ENCODE assay signal across 22 cellular contexts in the genomic region with DNA sequence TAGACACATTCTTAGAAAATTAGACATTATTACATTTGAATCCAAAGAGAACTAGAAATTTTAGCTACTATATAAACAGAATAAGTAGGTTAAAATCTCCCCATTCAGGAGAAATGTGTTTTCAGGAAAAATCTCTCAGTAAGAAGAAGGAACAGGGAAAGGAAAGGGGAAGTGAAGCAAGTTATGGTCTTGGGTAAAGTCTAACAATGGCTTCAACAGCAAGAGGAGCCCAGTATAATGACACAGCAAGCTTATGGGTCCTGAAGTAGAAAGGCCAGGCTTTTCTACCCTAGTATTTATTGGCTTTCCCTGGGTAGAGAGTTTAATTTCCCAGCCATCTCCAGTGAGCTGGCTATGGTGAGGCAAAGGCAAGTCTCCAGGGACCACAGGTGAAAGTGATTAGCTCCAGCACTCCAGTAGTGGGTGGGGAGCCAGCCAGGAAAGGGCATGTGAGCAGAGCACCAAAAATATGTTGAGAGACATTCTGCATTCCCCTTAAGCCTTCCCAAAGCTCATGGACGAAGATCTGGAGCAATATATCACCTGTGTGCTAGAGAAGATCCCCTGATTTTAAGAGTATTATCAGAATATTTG.
DNase-seq lines count a peak whose midpoint lies in the region; ATAC-seq and TF ChIP-seq lines count a peak whose summit lies in the region.
"Had no signal": no experiment of that assay in that cellular context is flagged by ENCODE, and none has a peak within 500 bp of the region (broad histone marks: within the 10 kb centered on the region; RNA-seq: fewer than 3 reads in every experiment).

No MANE protein-coding gene starts in this region.

- ATAC-seq in HG03025 (IDR thresholded peaks at IDR 0.05; ENCODE audit: low FRiP score, unreplicated experiment) (peak; percentile 49), GM19397 (IDR thresholded peaks at IDR 0.05; ENCODE audit: unreplicated experiment) (no peak)
- no peak for ATAC-seq in activated CD8-positive, alpha-beta T cell treated with anti-CD3 and anti-CD28 coated beads for 36 hours
- ATAC-seq: gastroesophageal sphincter; HepG2; natural killer cell treated with Interleukin-12 subunit alpha and Interleukin-12 subunit beta and Interleukin-15 and Interleukin-18, amount 100 ng/mL, for 72 hours had no signal

- peak; percentile 7 for DNase-seq in DMS153 treated with DMSO at 0.1 percent for 48 hours (lab: John Stamatoyannopoulos, UW; ENCODE audit: unreplicated experiment)
- DNase-seq in NCI-H69 (lab: John Stamatoyannopoulos, UW) = peak; percentile 85
- DNase-seq in fibroblast of mammary gland (ENCODE audit: low read depth) = peak; percentile 44
- DNase-seq in globus pallidus (ENCODE audit: low spot score) = no peak
- no peak for DNase-seq in colonic mucosa
- DNase-seq in activated CD8-positive, alpha-beta T cell treated with anti-CD3 and anti-CD28 coated beads for 36 hours = no peak
- DNase-seq: activated CD4-positive, alpha-beta T cell treated with anti-CD3 and anti-CD28 coated beads, Interleukin-2, amount 10 ng/mL, durations not matched to agents 7 days and 5 days; activated CD8-positive, alpha-beta memory T cell treated with anti-CD3 and anti-CD28 coated beads, Interleukin-2, amount 50 U/mL, for 48 hours; activated effector memory CD4-positive, alpha-beta T cell treated with anti-CD3 and anti-CD28 coated beads, Interleukin-2, amount 50 U/mL, for 16 hours; Caco-2; H7; MG63; NCI-H2029 treated with DMSO at 0.1 percent for 48 hours; stimulated activated CD4-positive, alpha-beta T cell treated with anti-CD3 and anti-CD28 coated beads, Interleukin-1b, Interleukin-23, amount 100 ng/mL, for 48 hours had no signal

- H3K36me3 Mint-ChIP-seq in activated CD8-positive, alpha-beta T cell treated with anti-CD3 and anti-CD28 coated beads for 36 hours (ENCODE audit: low read depth) = no peaks in the 10 kb centered on the region
- H3K36me3 Mint-ChIP-seq: natural killer cell treated with Interleukin-12 subunit alpha and Interleukin-12 subunit beta and Interleukin-15 and Interleukin-18, amount 100 ng/mL, for 72 hours had no signal

- no peaks in the 10 kb centered on the region for H3K9me3 ChIP-seq in colonic mucosa
- H3K9me3 ChIP-seq: Caco-2, gastroesophageal sphincter, MG63, tibial nerve had no signal

- no peaks in the 10 kb centered on the region for H3K27me3 Mint-ChIP-seq in activated CD8-positive, alpha-beta T cell treated with anti-CD3 and anti-CD28 coated beads for 36 hours
- H3K27me3 Mint-ChIP-seq: activated CD4-positive, alpha-beta T cell treated with anti-CD3 and anti-CD28 coated beads, Interleukin-2, amount 10 ng/mL, durations not matched to agents 7 days and 5 days; dendritic cell treated with granulocyte-macrophage colony-stimulating factor and Interleukin-4, amounts not matched to agents 40 ng/mL and 50 ng/mL, for 4 days; natural killer cell treated with Interleukin-12 subunit alpha and Interleukin-12 subunit beta and Interleukin-15 and Interleukin-18, amount 100 ng/mL, for 72 hours; stimulated activated naive CD8-positive, alpha-beta T cell treated with anti-CD3 and anti-CD28 coated beads, Interleukin-15, Interleukin-2, amounts not matched to agents 100 ng/mL and 50 ng/mL, for 24 hours had no signal

- H3K9ac ChIP-seq in colonic mucosa (ENCODE audit: low read depth in 2 of 2, low read length in 2 of 2) = no peak overlapping the region

- H3K4me1 ChIP-seq in colonic mucosa = no peaks in the 10 kb centered on the region
- H3K4me1 ChIP-seq: Caco-2, gastroesophageal sphincter, tibial nerve had no signal

- no peak overlapping the region for H3K4me3 Mint-ChIP-seq in activated CD8-positive, alpha-beta T cell treated with anti-CD3 and anti-CD28 coated beads for 36 hours
- H3K4me3 Mint-ChIP-seq: activated CD4-positive, alpha-beta T cell treated with anti-CD3 and anti-CD28 coated beads, Interleukin-2, amount 10 ng/mL, durations not matched to agents 7 days and 5 days; dendritic cell treated with granulocyte-macrophage colony-stimulating factor and Interleukin-4, amounts not matched to agents 40 ng/mL and 50 ng/mL, for 4 days; natural killer cell treated with Interleukin-12 subunit alpha and Interleukin-12 subunit beta and Interleukin-15 and Interleukin-18, amount 100 ng/mL, for 72 hours; stimulated activated naive CD8-positive, alpha-beta T cell treated with anti-CD3 and anti-CD28 coated beads, Interleukin-15, Interleukin-2, amounts not matched to agents 100 ng/mL and 50 ng/mL, for 24 hours had no signal

- CTCF ChIA-PET in activated CD8-positive, alpha-beta T cell treated with anti-CD3 and anti-CD28 coated beads for 36 hours (lab: Charles Lee) = no interaction called here

- H3K27ac Mint-ChIP-seq in activated CD8-positive, alpha-beta T cell treated with anti-CD3 and anti-CD28 coated beads for 36 hours = no peak overlapping the region
- H3K27ac Mint-ChIP-seq: activated CD4-positive, alpha-beta T cell treated with anti-CD3 and anti-CD28 coated beads, Interleukin-2, amount 10 ng/mL, durations not matched to agents 7 days and 5 days; dendritic cell treated with granulocyte-macrophage colony-stimulating factor and Interleukin-4, amounts not matched to agents 40 ng/mL and 50 ng/mL, for 4 days; natural killer cell treated with Interleukin-12 subunit alpha and Interleukin-12 subunit beta and Interleukin-15 and Interleukin-18, amount 100 ng/mL, for 72 hours; stimulated activated naive CD8-positive, alpha-beta T cell treated with anti-CD3 and anti-CD28 coated beads, Interleukin-15, Interleukin-2, amounts not matched to agents 100 ng/mL and 50 ng/mL, for 24 hours had no signal

- H3K9me3 Mint-ChIP-seq in activated CD8-positive, alpha-beta T cell treated with anti-CD3 and anti-CD28 coated beads for 36 hours = peaks cover 3% of the 10 kb centered on the region

- TF ChIP-seq CTCF in fibroblast of mammary gland (conservative IDR thresholded peaks at IDR 0.05; ENCODE audit: control insufficient read depth, insufficient read depth, low read depth, low read length) (no peak), colonic mucosa (IDR thresholded peaks at IDR 0.05) (no peak)
- TF ChIP-seq CTCF in activated CD8-positive, alpha-beta T cell treated with anti-CD3 and anti-CD28 coated beads for 36 hours (IDR thresholded peaks at IDR 0.05) = no peak

- no peaks in the 10 kb centered on the region for H3K36me3 ChIP-seq in colonic mucosa
- H3K36me3 ChIP-seq: gastroesophageal sphincter, MG63, tibial nerve had no signal

- intact Hi-C loops in colonic mucosa (cut with DNase I) = no loop called here
- intact Hi-C loops in activated CD8-positive, alpha-beta T cell treated with anti-CD3 and anti-CD28 coated beads for 36 hours (cut with micrococcal nuclease) = no loop called here

- no peak overlapping the region for H3K27ac ChIP-seq in colonic mucosa
- H3K27ac ChIP-seq: gastroesophageal sphincter, tibial nerve had no signal

- no peaks in the 10 kb centered on the region for H3K27me3 ChIP-seq in colonic mucosa
- H3K27me3 ChIP-seq: gastroesophageal sphincter, MG63, tibial nerve had no signal

- no peak overlapping the region for H3K4me3 ChIP-seq in fibroblast of mammary gland (ENCODE audit: control insufficient read depth, low read depth, low read length)
- H3K4me3 ChIP-seq in colonic mucosa = no peak overlapping the region
- H3K4me3 ChIP-seq: gastroesophageal sphincter, MG63, tibial nerve had no signal

- POLR2A ChIA-PET in activated CD8-positive, alpha-beta T cell treated with anti-CD3 and anti-CD28 coated beads for 36 hours (lab: Charles Lee) = no interaction called here

- H3K4me1 Mint-ChIP-seq in activated CD8-positive, alpha-beta T cell treated with anti-CD3 and anti-CD28 coated beads for 36 hours (ENCODE audit: low read depth) = no peaks in the 10 kb centered on the region
- H3K4me1 Mint-ChIP-seq: activated CD4-positive, alpha-beta T cell treated with anti-CD3 and anti-CD28 coated beads, Interleukin-2, amount 10 ng/mL, durations not matched to agents 7 days and 5 days had no signal

Comparison
In these comparisons a context has a peak if more than half of its experiments do, and no peak if none do; other contexts are left out.
1. DNase-seq: peak in DMS153 treated with DMSO at 0.1 percent for 48 hours (single experiment), NCI-H69 (single experiment) and fibroblast of mammary gland (single experiment); none in globus pallidus (single experiment), colonic mucosa (single experiment) and activated CD8-positive, alpha-beta T cell treated with anti-CD3 and anti-CD28 coated beads for 36 hours (single experiment).